In genomic region chr12:104232609-104233280, GRCh38 we compare ENCODE assay signal across 1 cellular context.
TF ChIP-seq lines count a peak whose summit lies in the region.

No MANE protein-coding gene starts in this region.

TF ChIP-seq in K562, 482 proteins besides CTCF, POLR2A, EP300 and RAD21:
- TF ChIP-seq TFAM (CRISPR knock-in tag; conservative IDR thresholded peaks at IDR 0.05) (no peak), HNRNPUL1 (IDR thresholded peaks at IDR 0.05; ENCODE audit: low read length) (no peak), ZNF79 (CRISPR knock-in tag; IDR thresholded peaks at IDR 0.05; ENCODE audit: low read depth) (no peak), TEAD2 (tag; IDR thresholded peaks at IDR 0.05) (no peak), MCM7 (IDR thresholded peaks at IDR 0.05) (no peak), TRIM24 (IDR thresholded peaks at IDR 0.05) (0 out of 4 replicates have a peak, but pooled peaks of 1 of the 2 experiments have one; percentile 15), CBX3 (IDR thresholded peaks at IDR 0.05; ENCODE audit: borderline replicate concordance in 1 of 2, low read length in 2 of 2) (peak in 1 of 2 experiments; percentile 94; a peak in 2 of 3 replicates), TRIM28 (IDR thresholded peaks at IDR 0.05) (peak; percentile 87), ZNF280A (IDR thresholded peaks at IDR 0.05; ENCODE audit: low read depth, partially characterized antibody) (peak; percentile 78), NONO (IDR thresholded peaks at IDR 0.05; ENCODE audit: low read depth in 2 of 2, low read length in 1 of 2) (no peak), TAF15 (IDR thresholded peaks at IDR 0.05; ENCODE audit: low read depth, low read length) (no peak), NR3C1 (CRISPR knock-in tag; IDR thresholded peaks at IDR 0.05) (no peak), FOXO4 (CRISPR knock-in tag; IDR thresholded peaks at IDR 0.05) (no peak), KLF16 (IDR thresholded peaks at IDR 0.05) (no peak), ATF4 (CRISPR knock-in tag; IDR thresholded peaks at IDR 0.05) (no peak), TEAD4 (IDR thresholded peaks at IDR 0.05; ENCODE audit: low read length) (no peak), TEAD4 (CRISPR knock-in tag; IDR thresholded peaks at IDR 0.05; ENCODE audit: borderline replicate concordance) (no peak), SOX6 (IDR thresholded peaks at IDR 0.05) (no peak)
